ENCODE assay signal across 19 cellular contexts in genomic region chr3:132978464-132978863, GRCh38. TPM values are rescaled to one million over a fixed set of nuclear protein-coding genes. Genes with fewer than 3 reads are reported as not detected.
"Had no signal": no experiment of that assay in that cellular context is flagged by ENCODE, and none has a peak within 500 bp of the region (broad histone marks: within the 10 kb centered on the region; RNA-seq: fewer than 3 reads in every experiment).

No MANE protein-coding gene starts in this region.

- H3K4me1 ChIP-seq: heart right ventricle, thyroid gland, upper lobe of left lung, uterus had no signal

- H3K27ac ChIP-seq: dorsolateral prefrontal cortex, heart right ventricle, suprapubic skin, thyroid gland, upper lobe of left lung, uterus had no signal

- H3K4me3 ChIP-seq: dorsolateral prefrontal cortex, heart right ventricle, suprapubic skin, thyroid gland, upper lobe of left lung, uterus had no signal

- H3K4me3 Mint-ChIP-seq: naive thymus-derived CD8-positive, alpha-beta T cell; neural crest cell had no signal

- ATAC-seq: heart right ventricle; naive thymus-derived CD8-positive, alpha-beta T cell; sciatic nerve; stimulated activated naive CD8-positive, alpha-beta T cell treated with anti-CD3 and anti-CD28 coated beads, Interleukin-15, Interleukin-2, amounts not matched to agents 100 U/mL and 50 U/mL, for 24 hours had no signal

- DNase-seq: cortex of kidney; dorsolateral prefrontal cortex; effector CD8-positive, alpha-beta T cell; heart right ventricle; hypothalamus; kidney glomerular epithelial cell; naive thymus-derived CD8-positive, alpha-beta T cell; posterior cingulate gyrus; stimulated activated CD4-positive, alpha-beta T cell treated with anti-CD3 and anti-CD28 coated beads, Interleukin-2, amount 100 ng/mL, for 24 hours; stimulated activated CD4-positive, alpha-beta T cell treated with anti-CD3 and anti-CD28 coated beads, Interleukin-4, amount 100 ng/mL, for 4 hours; stimulated activated naive CD8-positive, alpha-beta T cell treated with anti-CD3 and anti-CD28 coated beads, Interleukin-15, Interleukin-2, amounts not matched to agents 100 U/mL and 50 U/mL, for 24 hours; thyroid gland; upper lobe of left lung; uterus had no signal

- H3K4me1 Mint-ChIP-seq: naive thymus-derived CD8-positive, alpha-beta T cell; neural crest cell had no signal

- H3K27me3 ChIP-seq: dorsolateral prefrontal cortex, heart right ventricle, suprapubic skin, thyroid gland, upper lobe of left lung, uterus had no signal

- H3K9me3 ChIP-seq: suprapubic skin, thyroid gland, upper lobe of left lung, uterus had no signal

- H3K36me3 ChIP-seq: heart right ventricle, suprapubic skin, thyroid gland, upper lobe of left lung, uterus had no signal

RNA-seq across cellular contexts. Expression of gene TMEM108, which starts 59.7 kb away (rescaled TPM):
- total RNA-seq: liver; naive thymus-derived CD8-positive, alpha-beta T cell had no signal
- polyA plus RNA-seq: mammary epithelial cell; naive thymus-derived CD8-positive, alpha-beta T cell had no signal
